1 cellular context compared by ENCODE assay signal in genomic region chr17:44186307-44187130, GRCh38.
TF ChIP-seq lines count a peak whose summit lies in the region.

Gene TMUB2 (plus strand): TSS chr17:44186972. CDS start chr17:44187709, 737 bp downstream.

TF ChIP-seq in HepG2, 621 proteins besides CTCF, POLR2A, EP300 and RAD21 (continued from another document and continues in another):
- TF ChIP-seq PREB (CRISPR knock-in tag; IDR thresholded peaks at IDR 0.05): 0 out of 2 replicates have a peak, but pooled peaks have one; percentile 29
- TF ChIP-seq ISX (CRISPR knock-in tag; conservative IDR thresholded peaks at IDR 0.05): peak; percentile 54; the same call in 1 of the 2 replicates
- TF ChIP-seq ATRX (CRISPR knock-in tag; IDR thresholded peaks at IDR 0.05; ENCODE audit: borderline replicate concordance): no peak
- 0 out of 2 replicates have a peak, but pooled peaks have one; percentile 33 for TF ChIP-seq ZNF740 (CRISPR knock-in tag; IDR thresholded peaks at IDR 0.05)
- no peak for TF ChIP-seq ZNF124 (CRISPR knock-in tag; IDR thresholded peaks at IDR 0.05)
- TF ChIP-seq ZNF17 (CRISPR knock-in tag; IDR thresholded peaks at IDR 0.05): no peak
- TF ChIP-seq ZSCAN5A (CRISPR knock-in tag; IDR thresholded peaks at IDR 0.05; ENCODE audit: borderline replicate concordance): no peak
- peak; percentile 88 for TF ChIP-seq CEBPG (CRISPR knock-in tag; IDR thresholded peaks at IDR 0.05)
- no peak; the same call in 1 of the 2 replicates for TF ChIP-seq ZNF609 (CRISPR knock-in tag; IDR thresholded peaks at IDR 0.05; ENCODE audit: borderline replicate concordance)
- TF ChIP-seq HNF4A (CRISPR knock-in tag; IDR thresholded peaks at IDR 0.05): no peak; the same call in 1 of the 2 replicates
- peak; percentile 86; the same call in 2 of the 3 replicates for TF ChIP-seq MXI1 (IDR thresholded peaks at IDR 0.05; ENCODE audit: borderline replicate concordance, low read depth, low read length)
- no peak; the same call in 1 of the 2 replicates for TF ChIP-seq MLX (CRISPR knock-in tag; IDR thresholded peaks at IDR 0.05)
- no peak for TF ChIP-seq JDP2 (CRISPR knock-in tag; IDR thresholded peaks at IDR 0.05; ENCODE audit: borderline replicate concordance)
- peak; percentile 41; the same call in 1 of the 2 replicates for TF ChIP-seq ZNF878 (CRISPR knock-in tag; IDR thresholded peaks at IDR 0.05)
- TF ChIP-seq ZBTB21 (CRISPR knock-in tag; IDR thresholded peaks at IDR 0.05): peak; percentile 100
- no peak for TF ChIP-seq ZNF224 (CRISPR knock-in tag; IDR thresholded peaks at IDR 0.05)
- TF ChIP-seq TFAP4 (IDR thresholded peaks at IDR 0.05; ENCODE audit: borderline replicate concordance, low read depth): 0 out of 2 replicates have a peak, but pooled peaks have one; percentile 8
- TF ChIP-seq PCBP2 (optimal IDR thresholded peaks at IDR 0.05; ENCODE audit: low read depth, low read length, poor library complexity, severe bottlenecking): no peak
- no peak; the same call in 1 of the 2 replicates for TF ChIP-seq ZNF329 (CRISPR knock-in tag; IDR thresholded peaks at IDR 0.05; ENCODE audit: low read depth)
- no peak for TF ChIP-seq PRDM4 (CRISPR knock-in tag; IDR thresholded peaks at IDR 0.05; ENCODE audit: borderline replicate concordance)
- TF ChIP-seq ZNF335 (CRISPR knock-in tag; IDR thresholded peaks at IDR 0.05): peak; percentile 72; the same call in 1 of the 2 replicates
- peak; percentile 69; the same call in 1 of the 2 replicates for TF ChIP-seq ZNF761 (CRISPR knock-in tag; conservative IDR thresholded peaks at IDR 0.05)
- TF ChIP-seq ZNF777 (CRISPR knock-in tag; IDR thresholded peaks at IDR 0.05): peak; percentile 44
- TF ChIP-seq SNAPC4 (CRISPR knock-in tag; IDR thresholded peaks at IDR 0.05): no peak
- no peak for TF ChIP-seq ZNF530 (CRISPR knock-in tag; IDR thresholded peaks at IDR 0.05; ENCODE audit: low read depth)
- no peak for TF ChIP-seq KDM3A (CRISPR knock-in tag; IDR thresholded peaks at IDR 0.05; ENCODE audit: low read depth)
- no peak for TF ChIP-seq HNRNPH1 (optimal IDR thresholded peaks at IDR 0.05; ENCODE audit: low read depth, low read length)
- no peak for TF ChIP-seq TBX3 (IDR thresholded peaks at IDR 0.05; ENCODE audit: borderline replicate concordance)
- TF ChIP-seq GATA4 (IDR thresholded peaks at IDR 0.05; ENCODE audit: borderline replicate concordance, low read depth): no peak
- TF ChIP-seq ELF4 (CRISPR knock-in tag; IDR thresholded peaks at IDR 0.05; ENCODE audit: borderline replicate concordance): 0 out of 2 replicates have a peak, but pooled peaks have one; percentile 54
- no peak for TF ChIP-seq DPF2 (CRISPR knock-in tag; IDR thresholded peaks at IDR 0.05; ENCODE audit: borderline replicate concordance, low read depth)
- TF ChIP-seq BRD4 (CRISPR knock-in tag; IDR thresholded peaks at IDR 0.05): peak; percentile 39; the same call in 1 of the 2 replicates
- TF ChIP-seq ZFP41 (CRISPR knock-in tag; IDR thresholded peaks at IDR 0.05; ENCODE audit: borderline replicate concordance): no peak
- TF ChIP-seq THAP9 (CRISPR knock-in tag; IDR thresholded peaks at IDR 0.05; ENCODE audit: borderline replicate concordance): no peak; the same call in 1 of the 2 replicates
- peak; percentile 92 for TF ChIP-seq TAF1 (CRISPR knock-in tag; IDR thresholded peaks at IDR 0.05)
- no peak for TF ChIP-seq LCORL (IDR thresholded peaks at IDR 0.05)
- peak; percentile 52; the same call in 1 of the 2 replicates for TF ChIP-seq LCORL (CRISPR knock-in tag; IDR thresholded peaks at IDR 0.05)
- no peak for TF ChIP-seq NR2F1 (CRISPR knock-in tag; IDR thresholded peaks at IDR 0.05)
